12 cellular contexts compared by ENCODE assay signal in genomic region chr1:53266038-53266437, GRCh38. TPM values are rescaled to one million over a fixed set of nuclear protein-coding genes. Genes with fewer than 3 reads are reported as not detected.
A peak's percentile ranks its signal among the peaks of the same experiment; 100 is the strongest.
DNase-seq lines count a peak whose midpoint lies in the region; ATAC-seq and TF ChIP-seq lines count a peak whose summit lies in the region.
"Had no signal": no experiment of that assay in that cellular context is flagged by ENCODE, and none has a peak within 500 bp of the region (broad histone marks: within the 10 kb centered on the region; RNA-seq: fewer than 3 reads in every experiment).

No MANE protein-coding gene starts in this region.

- H3K4me2 ChIP-seq in GM23338, result no peak overlapping the region

- no peak overlapping the region for H3K4me3 ChIP-seq in AG10803 (ENCODE audit: low read length)
- H3K4me3 ChIP-seq in GM23338, result no peak overlapping the region
- no peak overlapping the region for H3K4me3 ChIP-seq in RWPE2 (ENCODE audit: severe bottlenecking)
- H3K4me3 ChIP-seq in gastrocnemius medialis, result no peak overlapping the region
- H3K4me3 ChIP-seq: transverse colon had no signal

- no peaks in the 10 kb centered on the region for H3K9me2 ChIP-seq in GM23338 (ENCODE audit: insufficient read depth)

- H3K27ac ChIP-seq in GM23338 (ENCODE audit: low read depth), result no peak overlapping the region
- no peak overlapping the region for H3K27ac ChIP-seq in RWPE2 (ENCODE audit: poor library complexity, severe bottlenecking)
- H3K27ac ChIP-seq in gastrocnemius medialis, result no peak overlapping the region
- H3K27ac ChIP-seq: transverse colon had no signal

- TF ChIP-seq CTCF in AG10803 (conservative IDR thresholded peaks at IDR 0.05; ENCODE audit: low read length) (peak; percentile 30), GM23338 (conservative IDR thresholded peaks at IDR 0.05; ENCODE audit: low read depth in 2 of 2) (peak; percentile 28 to 61; a peak in 3 of 4 replicates), RWPE2 (IDR thresholded peaks at IDR 0.05; ENCODE audit: poor library complexity, severe bottlenecking) (peak; percentile 44), gastrocnemius medialis (IDR thresholded peaks at IDR 0.05 in 4 of 5, conservative IDR thresholded peaks at IDR 0.05 in 1 of 5) (no peak)

- H3K27ac Mint-ChIP-seq in GM23338, result no peak overlapping the region
- H3K27ac Mint-ChIP-seq: activated naive CD8-positive, alpha-beta T cell had no signal

- H3K27me3 Mint-ChIP-seq in GM23338 (ENCODE audit: insufficient read depth, low read depth, poor library complexity), result no peaks in the 10 kb centered on the region
- H3K27me3 Mint-ChIP-seq: activated naive CD8-positive, alpha-beta T cell had no signal

- in situ Hi-C loops in gastrocnemius medialis (cut with MboI; ENCODE audit: low sequenced_read_pairs in 4 of 4), result no loop called here

- H3K27me3 ChIP-seq in GM23338 (ENCODE audit: insufficient read depth) (no peaks in the 10 kb centered on the region), RWPE2 (ENCODE audit: insufficient read depth, poor library complexity, severe bottlenecking) (no peaks in the 10 kb centered on the region), gastrocnemius medialis (no peaks in the 10 kb centered on the region)
- H3K27me3 ChIP-seq: transverse colon had no signal

- ATAC-seq in GM23338, result peak; percentile 75
- ATAC-seq in RWPE2 (ENCODE audit: low read depth), result peak; percentile 43
- no peak for ATAC-seq in HG03159 (IDR thresholded peaks at IDR 0.05; ENCODE audit: unreplicated experiment)
- ATAC-seq in HG03378 (IDR thresholded peaks at IDR 0.05; ENCODE audit: unreplicated experiment), result no peak
- no peak for ATAC-seq in gastrocnemius medialis

- H3K36me3 ChIP-seq in GM23338 (ENCODE audit: insufficient read depth) (peaks cover 51% of the 10 kb centered on the region), RWPE2 (ENCODE audit: low read depth) (peaks cover 79% of the 10 kb centered on the region), gastrocnemius medialis (no peaks in the 10 kb centered on the region)
- H3K36me3 ChIP-seq: transverse colon had no signal

- peaks cover 11% of the 10 kb centered on the region for H4K20me1 ChIP-seq in GM23338 (replicated peaks; ENCODE audit: insufficient read depth)

- no peak for TF ChIP-seq POLR2A in gastrocnemius medialis (IDR thresholded peaks at IDR 0.05)

- no peak overlapping the region for H3K4me3 Mint-ChIP-seq in GM23338
- H3K4me3 Mint-ChIP-seq: activated naive CD8-positive, alpha-beta T cell had no signal

- H2AFZ ChIP-seq in GM23338, result no peak overlapping the region

- DNase-seq in AG10803 (ENCODE audit: low read depth) (no peak), GM23338 (ENCODE audit: low spot score) (peak; percentile 47), RWPE2 (ENCODE audit: low spot score) (no peak), iPS-NIHi11 (ENCODE audit: low spot score) (peak; percentile 64), gastrocnemius medialis (no peak)
- DNase-seq in activated CD4-positive, CD25-positive, alpha-beta regulatory T cell treated with anti-CD3 and anti-CD28 coated beads, Interleukin-2, amount 50 U/mL, for 72 hours, result no peak
- DNase-seq: NCI-H2081 treated with DMSO at 0.1 percent for 48 hours; stimulated activated CD4-positive, alpha-beta T cell treated with anti-CD3 and anti-CD28 coated beads, Interleukin-2, amount 100 ng/mL, for 24 hours; transverse colon had no signal

- no peaks in the 10 kb centered on the region for H3K4me1 ChIP-seq in GM23338 (ENCODE audit: insufficient read depth)
- no peaks in the 10 kb centered on the region for H3K4me1 ChIP-seq in RWPE2 (ENCODE audit: insufficient read depth, poor library complexity, severe bottlenecking)
- no peaks in the 10 kb centered on the region for H3K4me1 ChIP-seq in gastrocnemius medialis
- H3K4me1 ChIP-seq: transverse colon had no signal

- H3K9me3 ChIP-seq in RWPE2 (ENCODE audit: severe bottlenecking) (no peaks in the 10 kb centered on the region), gastrocnemius medialis (no peaks in the 10 kb centered on the region)
- H3K9me3 ChIP-seq: transverse colon had no signal

- H3K4me1 Mint-ChIP-seq in GM23338, result no peaks in the 10 kb centered on the region

- H3K9me3 Mint-ChIP-seq in GM23338, result no peaks in the 10 kb centered on the region

- H3K79me2 ChIP-seq in GM23338 (replicated peaks; ENCODE audit: insufficient read depth), result no peaks in the 10 kb centered on the region

- no peaks in the 10 kb centered on the region; the same call in 1 of the 2 replicates for H3F3A ChIP-seq in GM23338 (replicated peaks; ENCODE audit: low read depth)

- H3K36me3 Mint-ChIP-seq in GM23338 (ENCODE audit: low read depth), result peaks cover 92% of the 10 kb centered on the region

- intact Hi-C loops in gastrocnemius medialis (cut with DNase I; ENCODE audit: low total_unique reads), result no loop called here

TF ChIP-seq in GM23338, 12 proteins besides CTCF, POLR2A, EP300 and RAD21 (continues in another document):
- no peak for TF ChIP-seq STAT1 (IDR thresholded peaks at IDR 0.05; ENCODE audit: unreplicated experiment)
- TF ChIP-seq ZNF114 (CRISPR knock-in tag; IDR thresholded peaks at IDR 0.05), result no peak
- TF ChIP-seq ZNF462 (CRISPR knock-in tag; IDR thresholded peaks at IDR 0.05), result no peak
- no peak for TF ChIP-seq NANOG (IDR thresholded peaks at IDR 0.05; ENCODE audit: borderline replicate concordance)
- no peak for TF ChIP-seq CREB1 (CRISPR knock-in tag; IDR thresholded peaks at IDR 0.05; ENCODE audit: low read depth)
- TF ChIP-seq EZH2phosphoT487 (IDR thresholded peaks at IDR 0.05; ENCODE audit: unreplicated experiment), result no peak

RNA-seq across cellular contexts. Expression of gene MAGOH, which starts 27.7 kb away (rescaled TPM):
- 79.3 and 110 TPM in 2 replicates for total RNA-seq in GM23338 (2014; rRNA removed; shearing (Covaris generic))
- 181 and 185 TPM in 2 replicates for polyA plus RNA-seq in GM23338 (2016; fragmentation: Nextera tagmentation; extraction: Ambion mirVana)
- 10 to 100 TPM; 12.9 to 34.3 (median 19.8) TPM for total RNA-seq in gastrocnemius medialis

RNA-seq across cellular contexts. Expression of gene CZIB, which starts 45.6 kb away (rescaled TPM):
- 39.5 and 59.8 TPM in 2 replicates for total RNA-seq in GM23338 (2014; rRNA removed; shearing (Covaris generic))
- 74.7 and 84.1 TPM in 2 replicates for polyA plus RNA-seq in GM23338 (2016; fragmentation: Nextera tagmentation; extraction: Ambion mirVana)
- 10 to 100 TPM; 38.3 to 51.4 (median 44.9) TPM for total RNA-seq in gastrocnemius medialis

Comparison
In these comparisons a context has a peak if more than half of its experiments do, and no peak if none do; other contexts are left out.
1. DNase-seq: peak in GM23338 (single experiment) and iPS-NIHi11 (single experiment); none in AG10803 (single experiment), RWPE2 (single experiment), activated CD4-positive, CD25-positive, alpha-beta regulatory T cell treated with anti-CD3 and anti-CD28 coated beads, Interleukin-2, amount 50 U/mL, for 72 hours (single experiment) and gastrocnemius medialis (0 of 2).
2. CTCF ChIP-seq: peak in AG10803 (single experiment), GM23338 (2 of 2) and RWPE2 (single experiment); none in gastrocnemius medialis (0 of 5).
3. ATAC-seq: peak in GM23338 (single experiment) and RWPE2 (single experiment); none in HG03159 (single experiment), HG03378 (single experiment) and gastrocnemius medialis (0 of 2).